ENCODE assay signal across 36 cellular contexts in genomic region chr3:49191741-49192140, GRCh38. TPM values are rescaled to one million over a fixed set of nuclear protein-coding genes. Genes with fewer than 3 reads are reported as not detected.
"Had no signal": no experiment of that assay in that cellular context is flagged by ENCODE, and none has a peak within 500 bp of the region (broad histone marks: within the 10 kb centered on the region; RNA-seq: fewer than 3 reads in every experiment).

No MANE protein-coding gene starts in this region.

- H3K27ac Mint-ChIP-seq: activated CD4-positive, alpha-beta memory T cell treated with anti-CD3 and anti-CD28 coated beads, Interleukin-2, amount 10 ng/mL, durations not matched to agents 7 days and 5 days; activated CD8-positive, alpha-beta memory T cell treated with anti-CD3 and anti-CD28 coated beads, Interleukin-2, amount 10 ng/mL, durations not matched to agents 7 days and 5 days; activated naive CD4-positive, alpha-beta T cell treated with anti-CD3 and anti-CD28 coated beads, Interleukin-2, amount 10 ng/mL, durations not matched to agents 7 days and 5 days; activated naive CD8-positive, alpha-beta T cell; activated naive CD8-positive, alpha-beta T cell treated with anti-CD3 and anti-CD28 coated beads, Interleukin-2, amount 50 U/mL, for 24 hours had no signal

- H3K9me3 Mint-ChIP-seq: activated CD4-positive, alpha-beta memory T cell treated with anti-CD3 and anti-CD28 coated beads, Interleukin-2, amount 10 ng/mL, durations not matched to agents 7 days and 5 days; activated naive CD4-positive, alpha-beta T cell treated with anti-CD3 and anti-CD28 coated beads, Interleukin-2, amount 10 ng/mL, durations not matched to agents 7 days and 5 days; activated naive CD8-positive, alpha-beta T cell treated with anti-CD3 and anti-CD28 coated beads, Interleukin-2, amount 50 U/mL, for 24 hours had no signal

- H3K4me3 ChIP-seq: Peyer's patch, SK-N-MC had no signal

- ATAC-seq: activated CD8-positive, alpha-beta memory T cell treated with anti-CD3 and anti-CD28 coated beads, Interleukin-2, amount 10 ng/mL, durations not matched to agents 7 days and 5 days; activated naive CD8-positive, alpha-beta T cell treated with anti-CD3 and anti-CD28 coated beads, Interleukin-2, amount 50 U/mL, for 24 hours; PC-3 had no signal

- H3K4me1 ChIP-seq: Peyer's patch had no signal

- H3K9me3 ChIP-seq: Peyer's patch had no signal

- H3K27ac ChIP-seq: KMS-11, Peyer's patch, SK-N-MC, WERI-Rb-1 had no signal

- H3K4me3 Mint-ChIP-seq: activated CD4-positive, alpha-beta memory T cell treated with anti-CD3 and anti-CD28 coated beads, Interleukin-2, amount 10 ng/mL, durations not matched to agents 7 days and 5 days; activated CD8-positive, alpha-beta memory T cell treated with anti-CD3 and anti-CD28 coated beads, Interleukin-2, amount 10 ng/mL, durations not matched to agents 7 days and 5 days; activated naive CD4-positive, alpha-beta T cell treated with anti-CD3 and anti-CD28 coated beads, Interleukin-2, amount 10 ng/mL, durations not matched to agents 7 days and 5 days; activated naive CD8-positive, alpha-beta T cell; activated naive CD8-positive, alpha-beta T cell treated with anti-CD3 and anti-CD28 coated beads, Interleukin-2, amount 50 U/mL, for 24 hours; brain had no signal

- H3K27me3 Mint-ChIP-seq: activated naive CD8-positive, alpha-beta T cell treated with anti-CD3 and anti-CD28 coated beads, Interleukin-2, amount 50 U/mL, for 24 hours had no signal

- H3K27me3 ChIP-seq: Peyer's patch had no signal

- H3K4me1 Mint-ChIP-seq: activated CD4-positive, alpha-beta memory T cell treated with anti-CD3 and anti-CD28 coated beads, Interleukin-2, amount 10 ng/mL, durations not matched to agents 7 days and 5 days; activated naive CD8-positive, alpha-beta T cell treated with anti-CD3 and anti-CD28 coated beads, Interleukin-2, amount 50 U/mL, for 24 hours had no signal

- H3K36me3 Mint-ChIP-seq: activated CD8-positive, alpha-beta memory T cell treated with anti-CD3 and anti-CD28 coated beads, Interleukin-2, amount 10 ng/mL, durations not matched to agents 7 days and 5 days; activated naive CD4-positive, alpha-beta T cell treated with anti-CD3 and anti-CD28 coated beads, Interleukin-2, amount 10 ng/mL, durations not matched to agents 7 days and 5 days; brain had no signal

- DNase-seq: activated CD4-positive, alpha-beta memory T cell treated with anti-CD3 and anti-CD28 coated beads, Interleukin-2, amount 10 ng/mL, durations not matched to agents 7 days and 5 days; activated CD4-positive, alpha-beta T cell treated with anti-CD3 and anti-CD28 coated beads for 1 hour; activated CD4-positive, alpha-beta T cell treated with anti-CD3 and anti-CD28 coated beads for 48 hours; activated CD4-positive, CD25-positive, alpha-beta regulatory T cell; activated CD8-positive, alpha-beta memory T cell treated with anti-CD3 and anti-CD28 coated beads for 24 hours; activated CD8-positive, alpha-beta memory T cell treated with anti-CD3 and anti-CD28 coated beads, Interleukin-2, amount 10 ng/mL, durations not matched to agents 7 days and 5 days; activated CD8-positive, alpha-beta memory T cell treated with anti-CD3 and anti-CD28 coated beads, Interleukin-2, amount 50 U/mL, for 48 hours; activated effector memory CD4-positive, alpha-beta T cell treated with Interleukin-2 at 50 U/mL for 16 hours; activated naive CD4-positive, alpha-beta T cell treated with anti-CD3 and anti-CD28 coated beads, Interleukin-2, amount 10 ng/mL, durations not matched to agents 7 days and 5 days; activated naive CD8-positive, alpha-beta T cell treated with anti-CD3 and anti-CD28 coated beads, Interleukin-2, amount 50 U/mL, for 24 hours; activated T-cell treated with anti-CD3 and anti-CD28 coated beads, Interleukin-2, amount 50 U/mL, for 48 hours; anterior cingulate cortex; MM.1S; MV-4-11; NCI-H1092 treated with DMSO at 0.1 percent for 48 hours; NCI-H1417; NCI-H146; NCI-H187; NCI-H2029 treated with DMSO at 0.1 percent for 48 hours; NCI-H2107; NCI-H2171; NCI-H510A; NCI-H526; NCI-H748 treated with DMSO at 0.1 percent for 48 hours; NK-92 treated with Interleukin-12 subunit alpha and Interleukin-12 subunit beta, amount 100 ng/mL, for 24 hours; PC-3; Peyer's patch; RPMI8226; T1000; WERI-Rb-1 had no signal

RNA-seq across cellular contexts. Expression of gene LAMB2, which starts 58.9 kb away (rescaled TPM):
- total RNA-seq: activated CD4-positive, alpha-beta memory T cell treated with anti-CD3 and anti-CD28 coated beads, Interleukin-2, amount 10 ng/mL, durations not matched to agents 7 days and 5 days; activated CD8-positive, alpha-beta memory T cell treated with anti-CD3 and anti-CD28 coated beads, Interleukin-2, amount 10 ng/mL, durations not matched to agents 7 days and 5 days; T-helper 1 cell treated with Interleukin-12 subunit alpha and Interleukin-12 subunit beta and Interleukin-4 antibody, amounts not matched to agents 30 ng/mL and 1 ng/mL, for 36 hours; T-helper 2 cell treated with Interferon-gamma antibody and Interleukin-4, amounts not matched to agents 100 ng/mL and 5 ng/mL, for 36 hours had no signal
